Comparison of ENCODE assay signal across 10 cellular contexts in genomic region chr3:15329058-15330005, GRCh38. TPM values are rescaled to one million over a fixed set of nuclear protein-coding genes. Genes with fewer than 3 reads are reported as not detected.
A peak's percentile ranks its signal among the peaks of the same experiment; 100 is the strongest.
DNase-seq lines count a peak whose midpoint lies in the region; ATAC-seq, FAIRE-seq and TF ChIP-seq lines count a peak whose summit lies in the region.
"Had no signal": no experiment of that assay in that cellular context is flagged by ENCODE, and none has a peak within 500 bp of the region (broad histone marks: within the 10 kb centered on the region; RNA-seq: fewer than 3 reads in every experiment).

No MANE protein-coding gene starts in this region.

- H3K4me1 Mint-ChIP-seq in activated T-helper 1 cell treated with anti-CD3 and anti-CD28 coated beads, Interleukin-12 subunit alpha, Interleukin-12 subunit beta, Interleukin-2, Interleukin-4 antibody, amounts not matched to agents 30 ng/mL and 10 ng/mL and 1 ng/mL, durations not matched to agents 14 hours and 24 hours and 36 hours (ENCODE audit: low read depth) = peaks cover 85% of the 10 kb centered on the region

- TF ChIP-seq CTCF in kidney (IDR thresholded peaks at IDR 0.05; ENCODE audit: borderline replicate concordance, extremely low read depth, insufficient read depth) = no peak
- no peak for TF ChIP-seq CTCF in brain microvascular endothelial cell (IDR thresholded peaks at IDR 0.05; ENCODE audit: low read depth, low read length, missing control alignments)
- no peak for TF ChIP-seq CTCF in PC-3 (conservative IDR thresholded peaks at IDR 0.05; ENCODE audit: low read depth, low read length)

- no peaks in the 10 kb centered on the region for H3K9me3 ChIP-seq in GM23248 (ENCODE audit: low read depth)
- H3K9me3 ChIP-seq in kidney (ENCODE audit: control insufficient read depth in 1 of 2, low read length in 2 of 2) = no peaks in the 10 kb centered on the region
- no peaks in the 10 kb centered on the region for H3K9me3 ChIP-seq in PC-3 (ENCODE audit: low read length)
- H3K9me3 ChIP-seq: pancreas had no signal

- H3K9me2 ChIP-seq in GM23248 (ENCODE audit: insufficient read depth) (no peaks in the 10 kb centered on the region), PC-3 (replicated peaks; ENCODE audit: low read length) (no peaks in the 10 kb centered on the region)

- DNase-seq in GM23248 (peak; percentile 16), kidney (no peak), NCI-H748 (lab: John Stamatoyannopoulos, UW; ENCODE audit: unreplicated experiment) (no peak), brain microvascular endothelial cell (no peak), PC-3 (no peak)
- no peak for DNase-seq in activated T-helper 1 cell treated with anti-CD3 and anti-CD28 coated beads, Interleukin-12 subunit alpha, Interleukin-12 subunit beta, Interleukin-2, Interleukin-4 antibody, amounts not matched to agents 30 ng/mL and 10 ng/mL and 1 ng/mL, durations not matched to agents 14 hours and 24 hours and 36 hours (ENCODE audit: low spot score)
- DNase-seq in stimulated activated CD8-positive, alpha-beta memory T cell treated with anti-CD3 and anti-CD28 coated beads, Interleukin-4, amount 100 ng/mL, for 48 hours = no peak
- DNase-seq: activated CD4-positive, alpha-beta T cell treated with anti-CD3 and anti-CD28 coated beads for 1 hour; pancreas had no signal

- H3K79me2 ChIP-seq in GM23248 (ENCODE audit: insufficient read depth) (peaks cover 64% of the 10 kb centered on the region), PC-3 (ENCODE audit: low read length) (peaks cover 48% of the 10 kb centered on the region)

- intact Hi-C loops in activated T-helper 1 cell treated with anti-CD3 and anti-CD28 coated beads, Interleukin-12 subunit alpha, Interleukin-12 subunit beta, Interleukin-2, Interleukin-4 antibody, amounts not matched to agents 30 ng/mL and 10 ng/mL and 1 ng/mL, durations not matched to agents 14 hours and 24 hours and 36 hours (cut with micrococcal nuclease) = loop anchor here (1.0 kb wide), 1 partner anchor 9 kb away; no protein-coding TSS in a partner anchor
- intact Hi-C loops in kidney (cut with DNase I) (loop anchor here (10.0 kb wide), 1 partner anchor 55 kb away; no protein-coding TSS in a partner anchor), PC-3 (cut with micrococcal nuclease) (loop anchor here (2.0 kb wide), 1 partner anchor 19 kb away; no protein-coding TSS in a partner anchor)

- no peaks in the 10 kb centered on the region for H4K20me1 ChIP-seq in GM23248 (ENCODE audit: insufficient read depth)
- no peaks in the 10 kb centered on the region for H4K20me1 ChIP-seq in PC-3 (ENCODE audit: low read length)

- in situ Hi-C loops in GM23248 (cut with MboI) (no loop called here), brain microvascular endothelial cell (cut with HindIII; ENCODE audit: low pct_ligation_motif_present, low sequenced_read_pairs) (no loop called here)

- POLR2A ChIA-PET in PC-3 (lab: Charles Lee; ENCODE audit: unreplicated experiment) = interaction anchor here (0.5 kb wide), 1 partner anchor 55 kb away, joined by 4 read pairs; no protein-coding TSS in a partner anchor

- peak overlapping the region; percentile 99 for H3K4me2 ChIP-seq in GM23248 (ENCODE audit: unreplicated experiment)
- H3K4me2 ChIP-seq in PC-3 (ENCODE audit: low read length) = no peak overlapping the region

- H3K4me3 Mint-ChIP-seq in activated T-helper 1 cell treated with anti-CD3 and anti-CD28 coated beads, Interleukin-12 subunit alpha, Interleukin-12 subunit beta, Interleukin-2, Interleukin-4 antibody, amounts not matched to agents 30 ng/mL and 10 ng/mL and 1 ng/mL, durations not matched to agents 14 hours and 24 hours and 36 hours = peak overlapping the region; percentile 68

- CTCF ChIA-PET in PC-3 (lab: Charles Lee) = no interaction called here

- no peaks in the 10 kb centered on the region for H3K27me3 Mint-ChIP-seq in activated T-helper 1 cell treated with anti-CD3 and anti-CD28 coated beads, Interleukin-12 subunit alpha, Interleukin-12 subunit beta, Interleukin-2, Interleukin-4 antibody, amounts not matched to agents 30 ng/mL and 10 ng/mL and 1 ng/mL, durations not matched to agents 14 hours and 24 hours and 36 hours (ENCODE audit: insufficient read depth)

- WGBS in GM23248 (ENCODE audit: low coverage in 1 of 2, low lambda C conversion rate in 2 of 2, missing lambda C conversion rate in 2 of 2), 2 experiments = 52 to 55% methylated on average over 11 of the region's 11 CpGs

- no peaks in the 10 kb centered on the region; the same call in 1 of the 2 replicates for H3K36me3 ChIP-seq in GM23248 (ENCODE audit: low read depth)
- H3K36me3 ChIP-seq in kidney (ENCODE audit: control insufficient read depth in 1 of 2, insufficient read depth in 2 of 2, low read length in 2 of 2) = peaks cover 0 to 3% of the 10 kb centered on the region in 2 donors
- no peaks in the 10 kb centered on the region for H3K36me3 ChIP-seq in brain microvascular endothelial cell (replicated peaks)
- no peaks in the 10 kb centered on the region for H3K36me3 ChIP-seq in PC-3 (ENCODE audit: low read depth, low read length)
- H3K36me3 ChIP-seq: pancreas had no signal

- H3K4me1 ChIP-seq in GM23248 (ENCODE audit: insufficient read depth) = peaks cover 65% of the 10 kb centered on the region
- H3K4me1 ChIP-seq in kidney (ENCODE audit: control insufficient read depth in 1 of 2, insufficient read depth in 1 of 2, low read depth in 1 of 2, low read length in 2 of 2) = peaks cover 21 to 27% of the 10 kb centered on the region in 2 donors
- H3K4me1 ChIP-seq in PC-3 (ENCODE audit: insufficient read depth, low read length) = peaks cover 62% of the 10 kb centered on the region

- H2AFZ ChIP-seq in GM23248 = no peak overlapping the region
- no peak overlapping the region for H2AFZ ChIP-seq in PC-3 (ENCODE audit: low read length)

- ATAC-seq in PC-3 = no peak

- H3K9me3 Mint-ChIP-seq in activated T-helper 1 cell treated with anti-CD3 and anti-CD28 coated beads, Interleukin-12 subunit alpha, Interleukin-12 subunit beta, Interleukin-2, Interleukin-4 antibody, amounts not matched to agents 30 ng/mL and 10 ng/mL and 1 ng/mL, durations not matched to agents 14 hours and 24 hours and 36 hours = no peaks in the 10 kb centered on the region

- H3F3A ChIP-seq in GM23248 (ENCODE audit: insufficient read depth) (peaks cover 64% of the 10 kb centered on the region), PC-3 (ENCODE audit: low read length, unreplicated experiment) (peaks cover 6% of the 10 kb centered on the region)

- no TSS peak for BruUV-seq in PC-3 (replicated peaks; lab: Mats Ljungman, UMichigan)

- peak overlapping the region; percentile 80 for H3K9ac ChIP-seq in GM23248
- H3K9ac ChIP-seq in kidney (ENCODE audit: low read length in 2 of 2) = no peak overlapping the region
- no peak overlapping the region for H3K9ac ChIP-seq in PC-3 (ENCODE audit: low read length)

- H3K4me3 ChIP-seq in GM23248 = peak overlapping the region; percentile 91; the same call in 1 of the 2 replicates
- peak overlapping the region in 1 of 2 donors; percentile 88 for H3K4me3 ChIP-seq in kidney (ENCODE audit: low read length in 2 of 2)
- H3K4me3 ChIP-seq in skin epidermis = peak overlapping the region in 1 of 7 experiments; percentile 96
- H3K4me3 ChIP-seq in brain microvascular endothelial cell (ENCODE audit: low read depth, low read length) = no peak overlapping the region
- H3K4me3 ChIP-seq in PC-3 (ENCODE audit: low read length) = no peak overlapping the region
- H3K4me3 ChIP-seq: pancreas had no signal

- H3K27ac ChIP-seq in GM23248 = peak overlapping the region; percentile 74
- peak overlapping the region; percentile 5 to 30 for H3K27ac ChIP-seq in kidney (ENCODE audit: low read depth in 2 of 2, low read length in 2 of 2)
- peak overlapping the region in 17 of 21 experiments; percentile 10 to 97 (median 89) for H3K27ac ChIP-seq in skin epidermis
- no peak overlapping the region for H3K27ac ChIP-seq in brain microvascular endothelial cell
- no peak overlapping the region for H3K27ac ChIP-seq in PC-3 (ENCODE audit: low read length)
- H3K27ac ChIP-seq: pancreas had no signal

- H3K27me3 ChIP-seq in GM23248 (replicated peaks; ENCODE audit: insufficient read depth) (no peaks in the 10 kb centered on the region), brain microvascular endothelial cell (replicated peaks) (no peaks in the 10 kb centered on the region), PC-3 (ENCODE audit: low read length) (no peaks in the 10 kb centered on the region)
- H3K27me3 ChIP-seq: pancreas had no signal

- peak overlapping the region; percentile 66 for H3K27ac Mint-ChIP-seq in activated T-helper 1 cell treated with anti-CD3 and anti-CD28 coated beads, Interleukin-12 subunit alpha, Interleukin-12 subunit beta, Interleukin-2, Interleukin-4 antibody, amounts not matched to agents 30 ng/mL and 10 ng/mL and 1 ng/mL, durations not matched to agents 14 hours and 24 hours and 36 hours

- no peak for FAIRE-seq in kidney (lab: Jason Lieb, UNC)
- FAIRE-seq: pancreas had no signal

- H3K36me3 Mint-ChIP-seq in activated T-helper 1 cell treated with anti-CD3 and anti-CD28 coated beads, Interleukin-12 subunit alpha, Interleukin-12 subunit beta, Interleukin-2, Interleukin-4 antibody, amounts not matched to agents 30 ng/mL and 10 ng/mL and 1 ng/mL, durations not matched to agents 14 hours and 24 hours and 36 hours (ENCODE audit: low read depth) = peaks cover 61% of the 10 kb centered on the region

RNA-seq across cellular contexts. Expression of gene SH3BP5, which starts 3.1 kb away (rescaled TPM):
- total RNA-seq in GM23248 (2014; rRNA removed; shearing (Covaris generic)) = 39.2 and 69.2 TPM in 2 replicates
- 35.9 and 37.8 TPM in 2 replicates for polyA plus RNA-seq in GM23248 (2016; fragmentation: Nextera tagmentation; extraction: Ambion mirVana)
- total RNA-seq in activated T-helper 1 cell treated with anti-CD3 and anti-CD28 coated beads, Interleukin-12 subunit alpha, Interleukin-12 subunit beta, Interleukin-2, Interleukin-4 antibody, amounts not matched to agents 30 ng/mL and 10 ng/mL and 1 ng/mL, durations not matched to agents 14 hours and 24 hours and 36 hours = 28.0 and 30.3 TPM in 2 replicates
- 109 TPM for total RNA-seq in kidney
- 39.1 TPM for polyA plus RNA-seq in kidney (ENCODE audit: insufficient read depth, low read depth, low replicate concordance)
- total RNA-seq in PC-3 (2014; rRNA removed) = 21.2 and 23.0 TPM in 2 replicates

Comparison
In these comparisons a context has a peak if more than half of its experiments do, and no peak if none do; other contexts are left out.
1. H3K27ac ChIP-seq: peak in GM23248 (single experiment), kidney (2 of 2) and skin epidermis (17 of 21); none in brain microvascular endothelial cell (single experiment) and PC-3 (single experiment).